1 cellular context compared by ENCODE assay signal in the genomic region with DNA sequence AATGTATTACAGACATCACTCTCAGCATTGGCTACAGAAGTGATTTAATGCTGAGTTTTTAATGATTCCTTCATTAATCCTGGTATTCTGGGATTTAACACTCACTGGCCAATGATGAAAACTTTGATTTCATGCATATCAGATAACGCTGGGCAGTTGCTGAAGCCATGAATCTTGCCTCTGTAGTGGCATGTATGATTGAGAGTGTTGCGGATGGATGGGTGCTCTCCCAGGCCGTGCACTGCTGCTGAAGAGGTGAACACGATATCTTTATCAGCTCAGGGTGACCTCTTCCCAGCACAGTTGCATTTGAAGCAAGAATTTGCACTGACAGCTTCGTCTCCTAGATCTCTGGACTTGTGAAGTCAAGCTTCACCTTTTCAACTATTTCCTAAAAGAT.
A peak's percentile ranks its signal among the peaks of the same experiment; 100 is the strongest.
TF ChIP-seq lines count a peak whose summit lies in the region.

No MANE protein-coding gene starts in this region.

TF ChIP-seq in K562, 482 proteins besides CTCF, POLR2A, EP300 and RAD21:
- TF ChIP-seq YY1 (IDR thresholded peaks at IDR 0.05; ENCODE audit: borderline replicate concordance in 1 of 3, control insufficient read depth in 1 of 3, extremely low read depth in 1 of 3, insufficient read depth in 3 of 3, insufficient read length in 1 of 3, insufficient replicate concordance in 2 of 3, low read depth in 1 of 3, low read length in 2 of 3) (no peak), ZNF445 (CRISPR knock-in tag; IDR thresholded peaks at IDR 0.05; ENCODE audit: low read depth) (no peak), ZNF224 (CRISPR knock-in tag; IDR thresholded peaks at IDR 0.05) (no peak), MEIS2 (IDR thresholded peaks at IDR 0.05; ENCODE audit: partially characterized antibody) (peak; percentile 18)
- TF ChIP-seq, protein P1, sequence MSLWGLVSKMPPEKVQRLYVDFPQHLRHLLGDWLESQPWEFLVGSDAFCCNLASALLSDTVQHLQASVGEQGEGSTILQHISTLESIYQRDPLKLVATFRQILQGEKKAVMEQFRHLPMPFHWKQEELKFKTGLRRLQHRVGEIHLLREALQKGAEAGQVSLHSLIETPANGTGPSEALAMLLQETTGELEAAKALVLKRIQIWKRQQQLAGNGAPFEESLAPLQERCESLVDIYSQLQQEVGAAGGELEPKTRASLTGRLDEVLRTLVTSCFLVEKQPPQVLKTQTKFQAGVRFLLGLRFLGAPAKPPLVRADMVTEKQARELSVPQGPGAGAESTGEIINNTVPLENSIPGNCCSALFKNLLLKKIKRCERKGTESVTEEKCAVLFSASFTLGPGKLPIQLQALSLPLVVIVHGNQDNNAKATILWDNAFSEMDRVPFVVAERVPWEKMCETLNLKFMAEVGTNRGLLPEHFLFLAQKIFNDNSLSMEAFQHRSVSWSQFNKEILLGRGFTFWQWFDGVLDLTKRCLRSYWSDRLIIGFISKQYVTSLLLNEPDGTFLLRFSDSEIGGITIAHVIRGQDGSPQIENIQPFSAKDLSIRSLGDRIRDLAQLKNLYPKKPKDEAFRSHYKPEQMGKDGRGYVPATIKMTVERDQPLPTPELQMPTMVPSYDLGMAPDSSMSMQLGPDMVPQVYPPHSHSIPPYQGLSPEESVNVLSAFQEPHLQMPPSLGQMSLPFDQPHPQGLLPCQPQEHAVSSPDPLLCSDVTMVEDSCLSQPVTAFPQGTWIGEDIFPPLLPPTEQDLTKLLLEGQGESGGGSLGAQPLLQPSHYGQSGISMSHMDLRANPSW (CRISPR knock-in tag; IDR thresholded peaks at IDR 0.05) = no peak
- TF ChIP-seq, protein P2, sequence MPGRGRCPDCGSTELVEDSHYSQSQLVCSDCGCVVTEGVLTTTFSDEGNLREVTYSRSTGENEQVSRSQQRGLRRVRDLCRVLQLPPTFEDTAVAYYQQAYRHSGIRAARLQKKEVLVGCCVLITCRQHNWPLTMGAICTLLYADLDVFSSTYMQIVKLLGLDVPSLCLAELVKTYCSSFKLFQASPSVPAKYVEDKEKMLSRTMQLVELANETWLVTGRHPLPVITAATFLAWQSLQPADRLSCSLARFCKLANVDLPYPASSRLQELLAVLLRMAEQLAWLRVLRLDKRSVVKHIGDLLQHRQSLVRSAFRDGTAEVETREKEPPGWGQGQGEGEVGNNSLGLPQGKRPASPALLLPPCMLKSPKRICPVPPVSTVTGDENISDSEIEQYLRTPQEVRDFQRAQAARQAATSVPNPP (IDR thresholded peaks at IDR 0.05; ENCODE audit: borderline replicate concordance, insufficient read depth, insufficient read length) = no peak
- TF ChIP-seq, protein P3, sequence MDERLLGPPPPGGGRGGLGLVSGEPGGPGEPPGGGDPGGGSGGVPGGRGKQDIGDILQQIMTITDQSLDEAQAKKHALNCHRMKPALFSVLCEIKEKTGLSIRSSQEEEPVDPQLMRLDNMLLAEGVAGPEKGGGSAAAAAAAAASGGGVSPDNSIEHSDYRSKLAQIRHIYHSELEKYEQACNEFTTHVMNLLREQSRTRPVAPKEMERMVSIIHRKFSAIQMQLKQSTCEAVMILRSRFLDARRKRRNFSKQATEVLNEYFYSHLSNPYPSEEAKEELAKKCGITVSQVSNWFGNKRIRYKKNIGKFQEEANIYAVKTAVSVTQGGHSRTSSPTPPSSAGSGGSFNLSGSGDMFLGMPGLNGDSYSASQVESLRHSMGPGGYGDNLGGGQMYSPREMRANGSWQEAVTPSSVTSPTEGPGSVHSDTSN (CRISPR knock-in tag; IDR thresholded peaks at IDR 0.05; ENCODE audit: low read depth) = no peak
- TF ChIP-seq, protein P3 (tag; conservative IDR thresholded peaks at IDR 0.05; ENCODE audit: low read depth) = peak; percentile 23; the same call in 1 of the 2 replicates
